Comparison of ENCODE assay signal across 16 cellular contexts in genomic region chr20:24776755-24777271, GRCh38.
"Had no signal": no experiment of that assay in that cellular context is flagged by ENCODE, and none has a peak within 500 bp of the region (broad histone marks: within the 10 kb centered on the region; RNA-seq: fewer than 3 reads in every experiment).

No MANE protein-coding gene starts in this region.

- ATAC-seq: activated naive CD8-positive, alpha-beta T cell treated with anti-CD3 and anti-CD28 coated beads, Interleukin-2, amount 50 U/mL, for 24 hours; foreskin keratinocyte; WTC11 had no signal

- H3K4me3 Mint-ChIP-seq: activated naive CD8-positive, alpha-beta T cell treated with anti-CD3 and anti-CD28 coated beads, Interleukin-2, amount 50 U/mL, for 24 hours; dendritic cell treated with granulocyte-macrophage colony-stimulating factor and Interleukin-4, amounts not matched to agents 40 ng/mL and 50 ng/mL, for 4 days; WTC11 had no signal

- H3K36me3 ChIP-seq: cardiac muscle cell, left ventricle myocardium inferior, tibial nerve had no signal

- H3K4me1 Mint-ChIP-seq: WTC11 had no signal

- H3K27ac Mint-ChIP-seq: activated naive CD8-positive, alpha-beta T cell treated with anti-CD3 and anti-CD28 coated beads, Interleukin-2, amount 50 U/mL, for 24 hours; dendritic cell treated with granulocyte-macrophage colony-stimulating factor and Interleukin-4, amounts not matched to agents 40 ng/mL and 50 ng/mL, for 4 days; WTC11 had no signal

- H3K4me3 ChIP-seq: cardiac muscle cell, left ventricle myocardium inferior, tibial nerve had no signal

- H3K27ac ChIP-seq: cardiac muscle cell, foreskin keratinocyte, left ventricle myocardium inferior, tibial nerve had no signal

- DNase-seq: activated CD8-positive, alpha-beta memory T cell treated with anti-CD3 and anti-CD28 coated beads, Interleukin-2, amount 50 U/mL, for 4 hours; activated gamma-delta T cell; activated naive CD4-positive, alpha-beta T cell treated with anti-CD3 and anti-CD28 coated beads, Interleukin-2, amount 50 U/mL, for 16 hours; activated naive CD8-positive, alpha-beta T cell treated with anti-CD3 and anti-CD28 coated beads, Interleukin-2, amount 50 U/mL, for 24 hours; effector CD4-positive, alpha-beta T cell; foreskin keratinocyte; left ventricle myocardium inferior; midbrain; occipital lobe; stimulated activated CD4-positive, alpha-beta T cell treated with anti-CD3 and anti-CD28 coated beads, Interleukin-4, amount 100 ng/mL, for 24 hours; stimulated activated naive CD4-positive, alpha-beta T cell treated with Interleukin-2 at 50 U/mL for 16 hours; T-helper 9 cell had no signal

- H3K27me3 ChIP-seq: tibial nerve had no signal

- H3K4me1 ChIP-seq: left ventricle myocardium inferior, tibial nerve had no signal
